8 cellular contexts compared by ENCODE assay signal in the genomic region with DNA sequence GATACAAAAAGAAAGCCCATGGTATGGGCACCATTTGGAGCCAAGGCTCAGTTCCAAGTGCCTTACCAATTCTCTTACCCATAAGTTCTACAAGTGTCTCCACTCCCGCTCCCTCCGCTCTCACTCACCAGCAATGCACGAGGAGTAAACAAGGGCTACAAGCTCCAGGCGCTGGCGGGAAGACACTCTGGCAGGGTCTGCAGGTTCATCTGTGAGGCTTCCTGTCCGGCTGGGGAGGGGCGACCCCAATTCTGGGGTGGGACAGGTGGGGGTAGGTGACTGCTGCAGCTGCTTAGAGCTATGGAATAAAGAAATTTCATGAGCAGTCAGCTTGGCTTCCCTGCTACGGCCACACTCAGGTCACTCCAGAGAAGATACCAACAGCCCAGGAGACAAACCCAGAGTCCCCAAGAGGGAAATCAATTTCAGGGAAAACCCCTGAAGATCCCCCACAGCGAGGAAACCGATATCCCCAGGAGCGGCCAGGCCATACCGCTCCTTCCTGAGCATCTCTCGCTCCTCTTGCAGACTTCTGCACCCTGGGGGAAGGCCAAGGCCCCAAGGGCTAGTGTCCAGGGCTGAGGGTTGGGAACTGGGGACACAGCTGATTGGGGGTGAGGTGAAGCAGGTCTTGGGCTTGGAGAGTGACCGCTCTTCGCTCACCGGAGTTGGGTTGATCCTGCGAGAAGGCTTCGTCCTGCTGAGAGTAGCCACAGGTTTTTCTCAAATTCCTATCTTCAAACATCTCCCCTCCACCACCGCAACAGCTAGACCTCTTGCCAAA. TPM values are rescaled to one million over a fixed set of nuclear protein-coding genes. Genes with fewer than 3 reads are reported as not detected.
DNase-seq lines count a peak whose midpoint lies in the region; ATAC-seq and TF ChIP-seq lines count a peak whose summit lies in the region.

No MANE protein-coding gene starts in this region.

- DNase-seq in GM12864 (ENCODE audit: low read depth) (no peak), SJSA1 (ENCODE audit: low read depth in 1 of 2, low spot score in 2 of 2) (peak in 1 of 2 experiments; percentile 9), fibroblast of pulmonary artery (ENCODE audit: low read depth) (no peak), psoas muscle (no peak), HUDEP-2 (lab: John Stamatoyannopoulos, UW; ENCODE audit: unreplicated experiment in 76 of 76) (no peak), occipital lobe (lab: John Stamatoyannopoulos, UW) (no peak), Ammon's horn (ENCODE audit: low spot score) (no peak)

- peaks cover 22% of the 10 kb centered on the region for H3K4me1 ChIP-seq in SJSA1 (replicated peaks)
- peaks cover 10% of the 10 kb centered on the region for H3K4me1 ChIP-seq in psoas muscle

- intact Hi-C loops in psoas muscle (cut with DNase I), result loop anchor here (10.0 kb wide), 1 partner anchor 189 kb away; a partner anchor contains a TSS

- peaks cover 64% of the 10 kb centered on the region for H3K36me3 ChIP-seq in SJSA1
- peaks cover 3 to 53% of the 10 kb centered on the region in 2 donors for H3K36me3 ChIP-seq in psoas muscle (ENCODE audit: insufficient read depth in 1 of 2, low read depth in 1 of 2)

- ATAC-seq in psoas muscle (no peak), GM18907 (IDR thresholded peaks at IDR 0.05; ENCODE audit: unreplicated experiment) (no peak)

- H3K27ac ChIP-seq in SJSA1 (peak overlapping the region; percentile 85; the same call in 1 of the 2 replicates), psoas muscle (no peak overlapping the region)

- 79 to 90% (median 82%) methylated on average over 19 of the region's 19 CpGs for WGBS in psoas muscle, 3 donors

- H3K27me3 ChIP-seq in SJSA1 (replicated peaks) (no peaks in the 10 kb centered on the region), psoas muscle (ENCODE audit: insufficient read depth in 3 of 3, low read length in 2 of 3) (no peaks in the 10 kb centered on the region)

- H3K9me3 ChIP-seq in SJSA1 (replicated peaks) (0 out of 2 replicates have a peak, but pooled peaks cover 2% of the 10 kb centered on the region), psoas muscle (no peaks in the 10 kb centered on the region)

- H3K4me3 ChIP-seq in GM12864 (ENCODE audit: low read depth, low read length) (peak overlapping the region; percentile 66), SJSA1 (peak overlapping the region; percentile 97), fibroblast of pulmonary artery (replicated peaks; ENCODE audit: low read depth, low read length) (peak overlapping the region; percentile 76), psoas muscle (peak overlapping the region; percentile 84)

- TF ChIP-seq CTCF in GM12864 (IDR thresholded peaks at IDR 0.05; ENCODE audit: low read depth, low read length, missing control alignments), result no peak
- TF ChIP-seq CTCF in fibroblast of pulmonary artery (IDR thresholded peaks at IDR 0.05; ENCODE audit: low read length, missing control alignments), result no peak
- TF ChIP-seq CTCF in psoas muscle (IDR thresholded peaks at IDR 0.05), result no peak

RNA-seq across cellular contexts. Expression of a gene that starts 1.4 kb away (rescaled TPM):
- total RNA-seq in SJSA1 (2014; rRNA removed; shearing (Covaris generic)), result 13.0 and 15.9 TPM in 2 replicates
- 1 to 10 TPM; 3.7 to 7.9 (median 5.2) TPM for total RNA-seq in psoas muscle
- polyA plus RNA-seq in psoas muscle, result 1 to 10 TPM; 4.1 to 5.6 (median 4.8) TPM
- total RNA-seq in occipital lobe, result 10.9 TPM
